Comparison of ENCODE assay signal across 8 cellular contexts in the genomic region with DNA sequence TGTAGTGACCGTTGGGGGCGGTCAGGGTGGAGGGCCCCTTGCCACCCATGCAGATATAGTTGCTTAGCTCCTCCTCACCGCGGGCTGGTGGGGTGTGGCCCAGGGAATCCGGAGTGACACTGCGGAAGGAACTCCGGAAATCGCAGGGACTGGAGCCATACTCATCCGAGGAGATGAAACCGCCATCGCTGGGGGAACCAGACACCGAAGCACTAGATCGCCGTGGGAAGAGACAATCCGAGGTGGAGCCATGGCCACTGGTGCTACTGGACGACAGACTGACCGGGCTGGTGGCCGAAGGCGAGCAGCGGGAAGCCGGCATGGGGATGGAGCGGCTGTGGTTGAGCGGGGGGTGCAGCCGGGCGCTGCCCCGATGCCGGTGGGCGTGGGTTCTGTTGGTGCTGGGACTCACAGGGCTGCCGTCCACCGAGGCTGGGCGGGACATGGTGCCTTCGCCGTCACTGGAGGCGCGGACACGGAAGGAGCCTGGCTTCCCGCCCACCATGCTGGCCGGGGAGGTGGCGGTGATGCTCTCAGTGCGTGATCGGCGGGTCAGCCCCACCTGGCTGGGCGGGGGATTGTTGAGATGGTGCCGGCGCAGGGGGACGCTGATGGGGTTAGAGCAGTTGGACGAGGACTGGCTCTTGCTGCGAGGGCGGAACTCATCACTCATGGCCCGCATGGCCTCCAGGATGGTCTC. TPM values are rescaled to one million over a fixed set of nuclear protein-coding genes. Genes with fewer than 3 reads are reported as not detected.
DNase-seq lines count a peak whose midpoint lies in the region; ATAC-seq and TF ChIP-seq lines count a peak whose summit lies in the region.

No MANE protein-coding gene starts in this region.

- H3K9ac ChIP-seq in skeletal muscle satellite cell (ENCODE audit: low read depth, low read length) = peak overlapping the region; percentile 86

- peak overlapping the region; percentile 95 for H3K27ac ChIP-seq in left ventricle myocardium inferior (replicated peaks)

- TF ChIP-seq CTCF in activated B cell treated with CpG ODN at 0.5 μM for 24 hours (IDR thresholded peaks at IDR 0.05) (no peak), left ventricle myocardium inferior (IDR thresholded peaks at IDR 0.05; ENCODE audit: borderline replicate concordance) (no peak)

- ATAC-seq in activated B cell treated with CpG ODN at 0.5 μM for 24 hours (ENCODE audit: low read depth) (no peak), HG02571 (IDR thresholded peaks at IDR 0.05; ENCODE audit: unreplicated experiment) (no peak), HG03108 (IDR thresholded peaks at IDR 0.05; ENCODE audit: unreplicated experiment) (no peak)

- H3K9me3 ChIP-seq in left ventricle myocardium inferior (replicated peaks) = no peaks in the 10 kb centered on the region
- H3K9me3 ChIP-seq in skeletal muscle satellite cell (replicated peaks; ENCODE audit: low read length) = no peaks in the 10 kb centered on the region

- DNase-seq in ELF-1 (ENCODE audit: low read depth, low spot score) (peak; percentile 55), activated B cell treated with CpG ODN at 0.5 μM for 24 hours (no peak), left ventricle myocardium inferior (peak; percentile 48), SHP77 (lab: John Stamatoyannopoulos, UW) (no peak)
- DNase-seq in activated CD4-positive, alpha-beta T cell treated with anti-CD3 and anti-CD28 coated beads, Interleukin-2, amount 50 U/mL, for 48 hours = no peak

- POLR2A ChIA-PET in activated B cell treated with CpG ODN at 0.5 μM for 24 hours (lab: Charles Lee) = interaction anchor here (1.0 to 3.4 kb wide), 4 partner anchors 7 to 112 kb away, joined by 3 to 34 read pairs (median 20); a partner anchor contains a TSS

- peaks cover 4% of the 10 kb centered on the region for H3K36me3 ChIP-seq in left ventricle myocardium inferior
- peaks cover 46% of the 10 kb centered on the region for H3K36me3 ChIP-seq in skeletal muscle satellite cell (ENCODE audit: insufficient read depth, low read length)

- no peaks in the 10 kb centered on the region for H3K9me3 Mint-ChIP-seq in activated B cell treated with CpG ODN at 0.5 μM for 24 hours

- H3K4me1 ChIP-seq in left ventricle myocardium inferior (peaks cover 94% of the 10 kb centered on the region), skeletal muscle satellite cell (ENCODE audit: control insufficient read depth, insufficient read depth, low read length) (peaks cover 39% of the 10 kb centered on the region)

- CTCF ChIA-PET in activated B cell treated with CpG ODN at 0.5 μM for 24 hours (lab: Charles Lee) = interaction anchor here (1.5 to 6.0 kb wide), 5 partner anchors 8 to 907 kb away, joined by 4 to 59 read pairs (median 18); a partner anchor contains a TSS

- intact Hi-C loops in activated B cell treated with CpG ODN at 0.5 μM for 24 hours (cut with micrococcal nuclease) (no loop called here), left ventricle myocardium inferior (cut with micrococcal nuclease) (no loop called here)

- H3K4me2 ChIP-seq in skeletal muscle satellite cell (ENCODE audit: low read length) = peak overlapping the region; percentile 98

- no peaks in the 10 kb centered on the region for H3K27me3 Mint-ChIP-seq in activated B cell treated with CpG ODN at 0.5 μM for 24 hours

- peak overlapping the region; percentile 92 for H3K4me3 Mint-ChIP-seq in activated B cell treated with CpG ODN at 0.5 μM for 24 hours

- peaks cover 1% of the 10 kb centered on the region for H3K36me3 Mint-ChIP-seq in activated B cell treated with CpG ODN at 0.5 μM for 24 hours (ENCODE audit: low read depth)

- peaks cover 49% of the 10 kb centered on the region for H3K4me1 Mint-ChIP-seq in activated B cell treated with CpG ODN at 0.5 μM for 24 hours

- H3K27me3 ChIP-seq in left ventricle myocardium inferior (ENCODE audit: low read depth) (no peaks in the 10 kb centered on the region), skeletal muscle satellite cell (ENCODE audit: control insufficient read depth, insufficient read depth, low read length) (no peaks in the 10 kb centered on the region)

- no peak overlapping the region for H3K27ac Mint-ChIP-seq in activated B cell treated with CpG ODN at 0.5 μM for 24 hours

- H3K4me3 ChIP-seq in left ventricle myocardium inferior = peak overlapping the region; percentile 89
- peak overlapping the region; percentile 73 for H3K4me3 ChIP-seq in skeletal muscle satellite cell (ENCODE audit: low read length)

RNA-seq across cellular contexts. Expression of a gene that starts 2.2 kb away (rescaled TPM):
- total RNA-seq in activated B cell treated with CpG ODN at 0.5 μM for 24 hours = 3.2 and 3.6 TPM in 2 replicates
- total RNA-seq in left ventricle myocardium inferior = 17.8 TPM
- total RNA-seq in skeletal muscle satellite cell (2012; rRNA removed) = 35.8 and 38.5 TPM in 2 replicates

RNA-seq across cellular contexts. Expression of a gene that starts 38.4 kb away (rescaled TPM):
- total RNA-seq in activated B cell treated with CpG ODN at 0.5 μM for 24 hours (71.1 and 90.2 TPM in 2 replicates), left ventricle myocardium inferior (35.1 TPM)
- total RNA-seq in skeletal muscle satellite cell (2012; rRNA removed) = 18.3 and 19.2 TPM in 2 replicates

Comparison
In these comparisons a context has a peak if more than half of its experiments do, and no peak if none do; other contexts are left out.
1. DNase-seq: peak in ELF-1 (single experiment) and left ventricle myocardium inferior (single experiment); none in activated B cell treated with CpG ODN at 0.5 μM for 24 hours (single experiment), SHP77 (0 of 2) and activated CD4-positive, alpha-beta T cell treated with anti-CD3 and anti-CD28 coated beads, Interleukin-2, amount 50 U/mL, for 48 hours (0 of 2).